Comparison of ENCODE assay signal across 16 cellular contexts in genomic region chr7:20214787-20215669, GRCh38. TPM values are rescaled to one million over a fixed set of nuclear protein-coding genes. Genes with fewer than 3 reads are reported as not detected.
DNase-seq lines count a peak whose midpoint lies in the region; ATAC-seq and TF ChIP-seq lines count a peak whose summit lies in the region.
"Had no signal": no experiment of that assay in that cellular context is flagged by ENCODE, and none has a peak within 500 bp of the region (broad histone marks: within the 10 kb centered on the region; RNA-seq: fewer than 3 reads in every experiment).

No MANE protein-coding gene starts in this region.

- peaks cover 34% of the 10 kb centered on the region for H3K4me1 Mint-ChIP-seq in MCF 10A (ENCODE audit: insufficient read depth, unreplicated experiment)

- H3K4me1 ChIP-seq in mammary epithelial cell (ENCODE audit: insufficient read depth, low read length) (peaks cover 22% of the 10 kb centered on the region), Peyer's patch (peaks cover 0 to 9% (median 0%) of the 10 kb centered on the region in 4 donors), foreskin keratinocyte (peaks cover 26% of the 10 kb centered on the region), stomach (peaks cover 3 to 26% (median 7%) of the 10 kb centered on the region in 4 donors)

- H3K4me3 ChIP-seq in mammary epithelial cell (replicated peaks in 1 of 3; ENCODE audit: insufficient read depth in 1 of 3, low read depth in 2 of 3, low read length in 3 of 3) (no peak overlapping the region), Peyer's patch (peak overlapping the region in 2 of 4 donors; percentile 48 to 49), stomach (peak overlapping the region in 1 of 4 donors; percentile 5)
- H3K4me3 ChIP-seq: heart right ventricle, lung, spleen, tibial nerve had no signal

- CTCF ChIA-PET in mammary epithelial cell (lab: Charles Lee; ENCODE audit: low non-redundant PET) (no interaction called here), MCF 10A (lab: Yijun Ruan, JAX) (no interaction called here)

- BruUV-seq in mammary epithelial cell (replicated peaks; lab: Mats Ljungman, UMichigan) = no TSS peak
- no TSS peak for BruUV-seq in MCF 10A (replicated peaks; lab: Mats Ljungman, UMichigan)

- H3K9me3 ChIP-seq in mammary epithelial cell (replicated peaks; ENCODE audit: insufficient read depth, low read length) (no peaks in the 10 kb centered on the region), Peyer's patch (no peaks in the 10 kb centered on the region), stomach (no peaks in the 10 kb centered on the region)
- H3K9me3 ChIP-seq: heart right ventricle, tibial nerve had no signal

- no peaks in the 10 kb centered on the region for H3K27me3 ChIP-seq in mammary epithelial cell (ENCODE audit: insufficient read depth, low read length)
- H3K27me3 ChIP-seq in Peyer's patch = no peaks in the 10 kb centered on the region
- H3K27me3 ChIP-seq in foreskin keratinocyte = no peaks in the 10 kb centered on the region
- no peaks in the 10 kb centered on the region for H3K27me3 ChIP-seq in stomach
- H3K27me3 ChIP-seq: heart right ventricle, spleen, tibial nerve had no signal

- POLR2A ChIA-PET in MCF 10A (lab: Yijun Ruan, JAX) = no interaction called here

- in situ Hi-C loops in mammary epithelial cell (cut with MboI; ENCODE audit: low sequenced_read_pairs in 2 of 2) = no loop called here

- no peak overlapping the region for H3K9ac ChIP-seq in mammary epithelial cell (ENCODE audit: insufficient read depth, low read length)

- H2AFZ ChIP-seq in mammary epithelial cell (ENCODE audit: low read depth, low read length) = no peak overlapping the region

- H3K36me3 ChIP-seq in mammary epithelial cell (ENCODE audit: insufficient read depth, low read length) (no peaks in the 10 kb centered on the region), Peyer's patch (no peaks in the 10 kb centered on the region), stomach (no peaks in the 10 kb centered on the region)
- H3K36me3 ChIP-seq: heart right ventricle, spleen, tibial nerve had no signal

- WGBS in mammary epithelial cell (ENCODE audit: low coverage, missing lambda C conversion rate) = 96% methylated on average over 6 of the region's 6 CpGs
- WGBS in stomach, 5 donors = 82 to 89% (median 85%) methylated on average over 6 of the region's 6 CpGs

- H3K27me3 Mint-ChIP-seq in MCF 10A (ENCODE audit: insufficient read depth, unreplicated experiment) = no peaks in the 10 kb centered on the region

- no peaks in the 10 kb centered on the region for H3K36me3 Mint-ChIP-seq in MCF 10A (ENCODE audit: insufficient read depth, unreplicated experiment)

- H3K4me3 Mint-ChIP-seq in MCF 10A (ENCODE audit: unreplicated experiment) = no peak overlapping the region
- H3K4me3 Mint-ChIP-seq: activated naive CD8-positive, alpha-beta T cell treated with anti-CD3 and anti-CD28 coated beads for 36 hours had no signal

- no peak for TF ChIP-seq EP300 in stomach (IDR thresholded peaks at IDR 0.05)

- H3K27ac ChIP-seq in mammary epithelial cell (ENCODE audit: insufficient read depth, low read depth, low read length) (no peak overlapping the region), Peyer's patch (peak overlapping the region in 3 of 4 donors; percentile 2 to 88 (median 81)), foreskin keratinocyte (peak overlapping the region; percentile 93), stomach (no peak overlapping the region)
- H3K27ac ChIP-seq: heart right ventricle, tibial nerve had no signal

- DNase-seq in mammary epithelial cell (peak; percentile 69), MCF 10A (ENCODE audit: unreplicated experiment) (no peak), Peyer's patch (no peak), foreskin keratinocyte (peak in 1 of 2 donors; percentile 54), NCI-H1436 (lab: John Stamatoyannopoulos, UW) (no peak), stomach (no peak), NCI-H1048 (lab: John Stamatoyannopoulos, UW) (no peak)
- DNase-seq: activated naive CD8-positive, alpha-beta T cell treated with anti-CD3 and anti-CD28 coated beads for 36 hours; cerebellar nuclear complex; heart right ventricle; occipital lobe; SHP77; spleen had no signal

- no peaks in the 10 kb centered on the region for H3K79me2 ChIP-seq in mammary epithelial cell (ENCODE audit: insufficient read depth, low read length)

- H3K27ac Mint-ChIP-seq in MCF 10A (ENCODE audit: low read depth, unreplicated experiment) = no peak overlapping the region
- H3K27ac Mint-ChIP-seq: activated naive CD8-positive, alpha-beta T cell treated with anti-CD3 and anti-CD28 coated beads for 36 hours had no signal

- no peak for TF ChIP-seq POLR2A in Peyer's patch (IDR thresholded peaks at IDR 0.05)
- TF ChIP-seq POLR2A in stomach (IDR thresholded peaks at IDR 0.05) = no peak

- no peak for TF ChIP-seq CTCF in mammary epithelial cell (conservative IDR thresholded peaks at IDR 0.05 in 1 of 2, IDR thresholded peaks at IDR 0.05 in 1 of 2; ENCODE audit: extremely low read depth in 1 of 2, insufficient read depth in 1 of 2, low read depth in 1 of 2, low read length in 2 of 2)
- TF ChIP-seq CTCF in MCF 10A (IDR thresholded peaks at IDR 0.05; ENCODE audit: unreplicated experiment) = no peak
- TF ChIP-seq CTCF in Peyer's patch (IDR thresholded peaks at IDR 0.05) = no peak
- no peak for TF ChIP-seq CTCF in foreskin keratinocyte (conservative IDR thresholded peaks at IDR 0.05)
- no peak for TF ChIP-seq CTCF in stomach (IDR thresholded peaks at IDR 0.05)

- no peak overlapping the region for H3K4me2 ChIP-seq in mammary epithelial cell (ENCODE audit: insufficient read depth, low read depth, low read length)

- peak; percentile 48 for ATAC-seq in foreskin keratinocyte
- no peak for ATAC-seq in GM18867 (IDR thresholded peaks at IDR 0.05; ENCODE audit: unreplicated experiment)
- ATAC-seq: heart right ventricle had no signal

- H3K9me3 Mint-ChIP-seq in MCF 10A (ENCODE audit: unreplicated experiment) = no peaks in the 10 kb centered on the region
- H3K9me3 Mint-ChIP-seq: activated naive CD8-positive, alpha-beta T cell treated with anti-CD3 and anti-CD28 coated beads for 36 hours had no signal

- H4K20me1 ChIP-seq in mammary epithelial cell (ENCODE audit: insufficient read depth, low read length) = no peaks in the 10 kb centered on the region

- intact Hi-C loops in mammary epithelial cell (cut with micrococcal nuclease) (loop anchor here (5.0 kb wide), 1 partner anchor 77 kb away; no protein-coding TSS in a partner anchor), MCF 10A (cut with micrococcal nuclease) (no loop called here), stomach (cut with DNase I; ENCODE audit: low total_unique reads) (no loop called here)

- dilution Hi-C loops in mammary epithelial cell (cut with HindIII; ENCODE audit: low sequenced_read_pairs) = loop anchor here (5.0 kb wide), 1 partner anchor 87 kb away; no protein-coding TSS in a partner anchor

RNA-seq across cellular contexts. Expression of gene MACC1, which starts 2.2 kb away (rescaled TPM):
- 1 to 10 TPM; 3.0 to 3.2 TPM for total RNA-seq in mammary epithelial cell
- 0.51 TPM for polyA plus RNA-seq in mammary epithelial cell
- polyA minus RNA-seq in mammary epithelial cell = not detected
- 0.02 and 0.14 TPM in 2 replicates for total RNA-seq in MCF 10A (2022)
- 10 to 100 TPM; 25.6 to 79.4 (median 71.1) TPM for total RNA-seq in Peyer's patch
- total RNA-seq in foreskin keratinocyte = 7.9 and 15.2 TPM in 2 replicates
- 0.91 and 1.8 TPM in 2 replicates for polyA plus RNA-seq in foreskin keratinocyte
- total RNA-seq in stomach = 10 to 100 TPM in 2 of 5 donors, 1 to 10 TPM in 2, not detected in 1; 2.0 to 41.7 (median 14.5) TPM
- polyA plus RNA-seq in stomach = 1 to 10 TPM in 2 of 3 donors, under 1 TPM in 1; 0.76 to 2.2 (median 1.4) TPM

Comparison
In these comparisons a context has a peak if more than half of its experiments do, and no peak if none do; other contexts are left out.
1. H3K27ac ChIP-seq: peak in Peyer's patch (3 of 4) and foreskin keratinocyte (single experiment); none in mammary epithelial cell (single experiment) and stomach (0 of 5).